In the genomic region with DNA sequence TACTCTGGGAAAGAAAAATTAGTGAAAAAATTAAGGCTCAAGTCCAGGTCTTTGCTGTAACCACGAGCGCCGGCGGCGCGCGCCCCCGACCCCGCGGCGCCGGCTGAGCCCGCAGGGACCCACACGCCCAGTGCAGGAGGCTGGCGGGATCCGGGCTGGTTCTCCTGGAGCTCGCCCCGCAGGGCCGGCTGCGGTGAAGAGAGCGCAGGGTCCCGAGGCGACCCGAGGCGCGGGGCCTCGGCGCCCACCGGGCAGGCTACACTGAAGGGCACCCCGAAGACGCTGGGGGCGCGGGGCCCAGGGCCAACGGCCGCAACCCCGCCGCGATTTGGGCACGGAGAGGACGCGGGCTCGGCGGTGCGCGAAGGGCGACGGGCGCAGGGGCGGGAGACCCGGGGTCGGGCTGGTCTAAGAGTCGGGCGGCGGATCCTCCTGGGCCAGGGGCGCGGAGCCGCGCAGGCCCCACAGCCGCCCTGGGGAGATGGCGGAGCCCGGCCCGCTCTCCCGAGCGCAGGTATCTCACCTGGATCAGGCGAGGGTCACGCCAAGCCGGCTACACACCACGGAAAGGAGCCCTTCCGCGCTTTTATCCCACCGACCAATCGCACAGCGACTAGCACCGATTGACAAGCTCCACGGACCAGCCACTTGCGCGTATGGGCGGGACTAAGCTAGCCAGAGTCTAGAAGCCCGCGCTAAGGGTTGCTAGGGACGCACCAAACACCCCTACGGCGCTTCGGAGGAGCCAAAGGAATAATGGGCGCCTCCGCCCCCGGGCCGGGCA, we compare ENCODE assay signal across 8 cellular contexts. TPM values are rescaled to one million over a fixed set of nuclear protein-coding genes. Genes with fewer than 3 reads are reported as not detected.
DNase-seq lines count a peak whose midpoint lies in the region; ATAC-seq lines count a peak whose summit lies in the region.

A gene (minus strand): TSS at position 582 of the 784 bp plus-strand sequence. CDS start 6,440 bp downstream, outside the sequence.

- H3K4me3 Mint-ChIP-seq in activated CD8-positive, alpha-beta T cell treated with anti-CD3 and anti-CD28 coated beads, Interleukin-2, amount 10 ng/mL, durations not matched to agents 7 days and 5 days, result peak within 1 kb of the TSS; percentile 96

- peak; percentile 61 for ATAC-seq in GM19468 (IDR thresholded peaks at IDR 0.05; ENCODE audit: extremely low read depth, unreplicated experiment)
- ATAC-seq in activated CD8-positive, alpha-beta T cell treated with anti-CD3 and anti-CD28 coated beads, Interleukin-2, amount 10 ng/mL, durations not matched to agents 7 days and 5 days, result peak; percentile 85

- peaks cover 36% of the 10 kb centered on the region for H3K4me1 Mint-ChIP-seq in activated CD8-positive, alpha-beta T cell treated with anti-CD3 and anti-CD28 coated beads, Interleukin-2, amount 10 ng/mL, durations not matched to agents 7 days and 5 days (ENCODE audit: low read depth)

- no peaks in the 10 kb centered on the region for H3K9me3 Mint-ChIP-seq in activated CD8-positive, alpha-beta T cell treated with anti-CD3 and anti-CD28 coated beads, Interleukin-2, amount 10 ng/mL, durations not matched to agents 7 days and 5 days (ENCODE audit: insufficient read depth)

- H3K36me3 Mint-ChIP-seq in activated CD8-positive, alpha-beta T cell treated with anti-CD3 and anti-CD28 coated beads, Interleukin-2, amount 10 ng/mL, durations not matched to agents 7 days and 5 days (ENCODE audit: low read depth), result peaks cover 12% of the 10 kb centered on the region

- H3K27me3 Mint-ChIP-seq in activated CD8-positive, alpha-beta T cell treated with anti-CD3 and anti-CD28 coated beads, Interleukin-2, amount 10 ng/mL, durations not matched to agents 7 days and 5 days (ENCODE audit: low read depth), result no peaks in the 10 kb centered on the region

- POLR2A ChIA-PET in activated CD8-positive, alpha-beta T cell treated with anti-CD3 and anti-CD28 coated beads, Interleukin-2, amount 10 ng/mL, durations not matched to agents 7 days and 5 days (lab: Charles Lee), result interaction anchor here (0.6 to 5.1 kb wide), 8 partner anchors 11 to 140 kb away, joined by 3 to 37 read pairs (median 5); a partner anchor contains a TSS

- DNase-seq in CMK (ENCODE audit: low read depth) (peak; percentile 68), HS-5 (ENCODE audit: low read depth) (peak; percentile 81), NK-92 (lab: John Stamatoyannopoulos, UW; ENCODE audit: unreplicated experiment) (peak; percentile 52), lung microvascular endothelial cell (ENCODE audit: low read depth in 2 of 2) (peak; percentile 94 to 95)
- peak; percentile 97 for DNase-seq in activated CD8-positive, alpha-beta T cell treated with anti-CD3 and anti-CD28 coated beads, Interleukin-2, amount 10 ng/mL, durations not matched to agents 7 days and 5 days
- peak; percentile 89 for DNase-seq in effector CD8-positive, alpha-beta T cell (lab: John Stamatoyannopoulos, UW)
- peak; percentile 74 to 86 (median 81) for DNase-seq in stimulated activated CD4-positive, alpha-beta T cell treated with anti-CD3 and anti-CD28 coated beads, TNF-alpha, amount 100 ng/mL, for 4 hours (ENCODE audit: low read depth in 3 of 3)

- CTCF ChIA-PET in activated CD8-positive, alpha-beta T cell treated with anti-CD3 and anti-CD28 coated beads, Interleukin-2, amount 10 ng/mL, durations not matched to agents 7 days and 5 days (lab: Charles Lee), result interaction anchor here (0.7 to 4.4 kb wide), 8 partner anchors 17 to 711 kb away, joined by 3 to 30 read pairs (median 3); no protein-coding TSS in a partner anchor

- H3K27ac Mint-ChIP-seq in activated CD8-positive, alpha-beta T cell treated with anti-CD3 and anti-CD28 coated beads, Interleukin-2, amount 10 ng/mL, durations not matched to agents 7 days and 5 days, result peak within 1 kb of the TSS; percentile 91

RNA-seq across cellular contexts. Expression of the gene that starts here (rescaled TPM):
- total RNA-seq in activated CD8-positive, alpha-beta T cell treated with anti-CD3 and anti-CD28 coated beads, Interleukin-2, amount 10 ng/mL, durations not matched to agents 7 days and 5 days, result 10 to 100 TPM; 46.7 to 52.4 TPM
- total RNA-seq in lung microvascular endothelial cell, result 4.4 and 8.7 TPM in 2 replicates

Comparison
In these comparisons a context has a peak if more than half of its experiments do, and no peak if none do; other contexts are left out.
1. Peak in every context shown above with its lines: DNase-seq and ATAC-seq.